Comparison of ENCODE assay signal across 16 cellular contexts in the genomic region with DNA sequence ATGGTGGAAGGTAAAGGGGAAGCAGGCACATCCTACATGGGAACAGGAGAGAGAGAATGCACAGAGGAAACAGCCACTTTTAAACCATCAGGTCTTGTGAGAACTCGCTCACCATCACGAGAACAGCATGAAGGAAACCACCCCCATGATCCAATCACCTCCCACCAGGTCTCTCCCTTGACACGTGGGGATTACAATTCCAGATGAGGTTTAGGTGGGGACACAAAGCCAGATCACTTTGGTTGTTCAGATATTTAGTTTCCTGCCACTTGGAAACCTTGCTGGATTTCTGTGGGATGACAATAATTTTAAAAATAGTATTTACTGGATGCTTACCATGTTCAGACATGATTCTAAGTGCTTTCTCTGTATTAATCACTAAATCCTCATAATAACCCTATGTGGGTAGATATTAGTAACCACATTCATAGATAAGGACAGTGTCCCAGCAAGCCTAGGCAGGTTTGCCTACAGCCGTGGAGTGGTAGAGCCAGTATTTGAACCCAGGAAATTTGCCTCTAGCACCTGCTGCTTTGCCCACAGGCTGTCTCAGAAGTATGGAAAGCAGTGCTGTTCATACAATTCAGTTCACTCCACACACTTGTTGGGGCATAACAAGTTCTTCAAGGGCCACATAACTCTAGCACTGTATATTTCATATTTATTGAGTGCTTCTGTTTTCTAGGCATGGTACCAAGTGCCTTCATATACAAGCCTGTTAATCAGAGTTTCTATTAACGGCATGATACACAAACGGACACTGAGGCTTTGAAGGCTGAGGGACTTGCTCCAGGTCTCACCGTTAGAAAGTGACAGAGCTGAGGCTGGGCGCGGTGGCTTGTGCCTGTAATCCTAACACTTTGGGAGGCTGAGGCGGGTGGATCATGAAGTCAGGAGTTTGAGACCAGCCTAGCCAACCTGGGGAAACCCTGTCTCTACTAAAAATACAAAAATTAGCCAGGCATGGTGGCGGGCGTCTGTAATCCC. TPM values are rescaled to one million over a fixed set of nuclear protein-coding genes. Genes with fewer than 3 reads are reported as not detected.
DNase-seq lines count a peak whose midpoint lies in the region; FAIRE-seq and TF ChIP-seq lines count a peak whose summit lies in the region.
"Had no signal": no experiment of that assay in that cellular context is flagged by ENCODE, and none has a peak within 500 bp of the region (broad histone marks: within the 10 kb centered on the region; RNA-seq: fewer than 3 reads in every experiment).

No MANE protein-coding gene starts in this region.

- H3K4me3 ChIP-seq in HEK293 (ENCODE audit: low read depth, low read length), result no peak overlapping the region
- H3K4me3 ChIP-seq in keratinocyte (ENCODE audit: control insufficient read depth in 2 of 3, extremely low read depth in 1 of 3, insufficient read depth in 2 of 3, low read depth in 1 of 3, low read length in 3 of 3), result no peak overlapping the region
- H3K4me3 ChIP-seq: Peyer's patch had no signal

- H3K36me3 ChIP-seq in HEK293 (ENCODE audit: control insufficient read depth in 2 of 2, insufficient read depth in 1 of 2, low read length in 2 of 2), result no peaks in the 10 kb centered on the region
- H3K36me3 ChIP-seq in keratinocyte (ENCODE audit: control insufficient read depth in 2 of 2, extremely low read depth in 1 of 2, insufficient read depth in 2 of 2, low read length in 2 of 2), result no peaks in the 10 kb centered on the region
- H3K36me3 ChIP-seq: BE2C, Peyer's patch had no signal

- H3K9ac ChIP-seq in keratinocyte (ENCODE audit: control insufficient read depth, extremely low read depth, insufficient read depth, low read length), result peak overlapping the region; percentile 19

- H3K27me3 ChIP-seq in keratinocyte (ENCODE audit: control insufficient read depth, extremely low read depth, insufficient read depth, low read length), result no peaks in the 10 kb centered on the region
- H3K27me3 ChIP-seq: BE2C, Peyer's patch had no signal

- H3K4me2 ChIP-seq in keratinocyte (ENCODE audit: control insufficient read depth, extremely low read depth, insufficient read depth, low read depth, low read length), result peak overlapping the region; percentile 65

- TF ChIP-seq CTCF in HEK293 (tag by site-specific recombination; IDR thresholded peaks at IDR 0.05), result no peak
- no peak for TF ChIP-seq CTCF in keratinocyte (optimal IDR thresholded peaks at IDR 0.05 in 1 of 3, IDR thresholded peaks at IDR 0.05 in 1 of 3, conservative IDR thresholded peaks at IDR 0.05 in 1 of 3; ENCODE audit: extremely low read depth in 1 of 3, insufficient read depth in 2 of 3, low read length in 3 of 3)

- H3K9me3 ChIP-seq in HEK293 (ENCODE audit: control insufficient read depth, insufficient read depth, low read depth, low read length), result no peaks in the 10 kb centered on the region
- no peaks in the 10 kb centered on the region for H3K9me3 ChIP-seq in keratinocyte (ENCODE audit: control insufficient read depth, low read depth, low read length)
- H3K9me3 ChIP-seq: BE2C, Peyer's patch had no signal

- dilution Hi-C loops in keratinocyte (cut with MboI; ENCODE audit: extremely low pct_ligation_motif_present, low sequenced_read_pairs), result no loop called here

- CTCF ChIA-PET in HEK293 (lab: Yijun Ruan, JAX), result no interaction called here

- POLR2A ChIA-PET in HEK293 (lab: Yijun Ruan, JAX), result no interaction called here

- peak; percentile 97 for FAIRE-seq in keratinocyte (lab: Jason Lieb, UNC)

- no peak overlapping the region for H3K27ac ChIP-seq in HEK293 (ENCODE audit: extremely low read depth, low read depth, low read length)
- H3K27ac ChIP-seq in epithelial cell of prostate, result peak overlapping the region; percentile 87
- peak overlapping the region; percentile 81 for H3K27ac ChIP-seq in keratinocyte (ENCODE audit: control insufficient read depth, insufficient read depth, low read length)
- H3K27ac ChIP-seq: Peyer's patch had no signal

- H3K9me1 ChIP-seq in keratinocyte (ENCODE audit: control insufficient read depth, extremely low read depth, insufficient read depth, low read length), result no peaks in the 10 kb centered on the region

- H3K79me2 ChIP-seq in keratinocyte (ENCODE audit: control insufficient read depth, insufficient read depth, low read length), result no peaks in the 10 kb centered on the region

- DNase-seq in NCI-H510A (lab: John Stamatoyannopoulos, UW) (peak; percentile 4), epithelial cell of prostate (ENCODE audit: low read depth, low spot score) (peak; percentile 92), keratinocyte (ENCODE audit: low read depth, low spot score) (peak; percentile 89), kidney glomerular epithelial cell (lab: John Stamatoyannopoulos, UW) (no peak), iPS-NIHi11 (ENCODE audit: low spot score) (no peak), NCI-H2029 (lab: John Stamatoyannopoulos, UW) (no peak), NCI-H446 treated with DMSO at 0.1 percent for 48 hours (lab: John Stamatoyannopoulos, UW) (no peak)
- DNase-seq: BE2C; CD4-positive, alpha-beta memory T cell; DND-41; GDM1; IMR-90; NCI-H146; NCI-H345; Peyer's patch had no signal

- peak overlapping the region; percentile 12 for H2AFZ ChIP-seq in keratinocyte (ENCODE audit: control insufficient read depth, low read length)

- no peaks in the 10 kb centered on the region for H4K20me1 ChIP-seq in keratinocyte (ENCODE audit: control insufficient read depth, extremely low read depth, insufficient read depth, low read length)

- H3K4me1 ChIP-seq in HEK293 (ENCODE audit: control insufficient read depth, insufficient read depth, low read length) (no peaks in the 10 kb centered on the region), keratinocyte (ENCODE audit: control insufficient read depth, extremely low read depth, insufficient read depth, low read length) (peaks cover 36% of the 10 kb centered on the region)
- H3K4me1 ChIP-seq: BE2C, Peyer's patch had no signal

TF ChIP-seq in HEK293, 187 proteins besides CTCF, POLR2A, EP300 and RAD21:
- TF ChIP-seq ZNF624 (tag by site-specific recombination; IDR thresholded peaks at IDR 0.05), result no peak
- TF ChIP-seq ZFHX2 (tag by site-specific recombination; conservative IDR thresholded peaks at IDR 0.05), result peak; percentile 79
- TF ChIP-seq SP2 (tag by site-specific recombination; IDR thresholded peaks at IDR 0.05), result no peak
- peak; percentile 68 for TF ChIP-seq EGR2 (tag by site-specific recombination; IDR thresholded peaks at IDR 0.05; ENCODE audit: low read depth)
- no peak for TF ChIP-seq ZNF366 (tag by site-specific recombination; conservative IDR thresholded peaks at IDR 0.05)
- TF ChIP-seq ZNF114 (tag by site-specific recombination; IDR thresholded peaks at IDR 0.05), result no peak
- peak; percentile 42; the same call in 1 of the 2 replicates for TF ChIP-seq SCRT2 (tag by site-specific recombination; IDR thresholded peaks at IDR 0.05)
- no peak for TF ChIP-seq OVOL3 (tag by site-specific recombination; IDR thresholded peaks at IDR 0.05)
- TF ChIP-seq, protein P1, sequence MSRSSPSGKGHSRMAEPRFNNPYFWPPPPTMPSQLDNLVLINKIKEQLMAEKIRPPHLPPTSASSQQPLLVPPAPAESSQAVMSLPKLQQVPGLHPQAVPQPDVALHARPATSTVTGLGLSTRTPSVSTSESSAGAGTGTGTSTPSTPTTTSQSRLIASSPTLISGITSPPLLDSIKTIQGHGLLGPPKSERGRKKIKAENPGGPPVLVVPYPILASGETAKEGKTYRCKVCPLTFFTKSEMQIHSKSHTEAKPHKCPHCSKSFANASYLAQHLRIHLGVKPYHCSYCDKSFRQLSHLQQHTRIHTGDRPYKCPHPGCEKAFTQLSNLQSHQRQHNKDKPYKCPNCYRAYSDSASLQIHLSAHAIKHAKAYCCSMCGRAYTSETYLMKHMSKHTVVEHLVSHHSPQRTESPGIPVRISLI (tag by site-specific recombination; IDR thresholded peaks at IDR 0.05), result no peak
- TF ChIP-seq ZNF112 (tag by site-specific recombination; IDR thresholded peaks at IDR 0.05), result no peak
- TF ChIP-seq, protein P2, sequence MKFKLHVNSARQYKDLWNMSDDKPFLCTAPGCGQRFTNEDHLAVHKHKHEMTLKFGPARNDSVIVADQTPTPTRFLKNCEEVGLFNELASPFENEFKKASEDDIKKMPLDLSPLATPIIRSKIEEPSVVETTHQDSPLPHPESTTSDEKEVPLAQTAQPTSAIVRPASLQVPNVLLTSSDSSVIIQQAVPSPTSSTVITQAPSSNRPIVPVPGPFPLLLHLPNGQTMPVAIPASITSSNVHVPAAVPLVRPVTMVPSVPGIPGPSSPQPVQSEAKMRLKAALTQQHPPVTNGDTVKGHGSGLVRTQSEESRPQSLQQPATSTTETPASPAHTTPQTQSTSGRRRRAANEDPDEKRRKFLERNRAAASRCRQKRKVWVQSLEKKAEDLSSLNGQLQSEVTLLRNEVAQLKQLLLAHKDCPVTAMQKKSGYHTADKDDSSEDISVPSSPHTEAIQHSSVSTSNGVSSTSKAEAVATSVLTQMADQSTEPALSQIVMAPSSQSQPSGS (tag by site-specific recombination; IDR thresholded peaks at IDR 0.05; ENCODE audit: low read depth), result no peak

RNA-seq across cellular contexts. Expression of a gene that starts 8.3 kb away (rescaled TPM):
- 0.48 to 1.6 TPM (median 0.83 TPM) in 3 replicates for polyA plus RNA-seq in keratinocyte
- 0.70 TPM for polyA plus RNA-seq in keratinocyte (2011; ENCODE audit: low read depth)
- 0.38 and 0.51 TPM in 2 replicates for polyA plus RNA-seq in keratinocyte (2011; cell fraction: cytosol; rRNA removed)
- 2.1 and 3.2 TPM in 2 replicates for polyA plus RNA-seq in keratinocyte (2011; cell fraction: nucleus; rRNA removed)
- polyA plus RNA-seq in keratinocyte (2012; ENCODE audit: low replicate concordance), result 0.38 and 0.91 TPM in 2 replicates
- polyA minus RNA-seq in keratinocyte, result 0.35 to 1.5 TPM (median 0.46 TPM) in 3 replicates
- not detected for polyA minus RNA-seq in keratinocyte (2011; cell fraction: cytosol; rRNA and poly(A)+ RNA removed)
- 2.4 and 2.9 TPM in 2 replicates for polyA minus RNA-seq in keratinocyte (2011; cell fraction: nucleus; rRNA and poly(A)+ RNA removed)

Comparison
In these comparisons a context has a peak if more than half of its experiments do, and no peak if none do; other contexts are left out.
1. DNase-seq: peak in NCI-H510A (single experiment), epithelial cell of prostate (single experiment) and keratinocyte (single experiment); none in kidney glomerular epithelial cell (single experiment), iPS-NIHi11 (single experiment), NCI-H2029 (single experiment) and NCI-H446 treated with DMSO at 0.1 percent for 48 hours (single experiment).